In genomic region chr7:37448057-37448636, GRCh38 we compare ENCODE assay signal across 8 cellular contexts. TPM values are rescaled to one million over a fixed set of nuclear protein-coding genes. Genes with fewer than 3 reads are reported as not detected.
DNase-seq lines count a peak whose midpoint lies in the region; ATAC-seq and TF ChIP-seq lines count a peak whose summit lies in the region.

No MANE protein-coding gene starts in this region.

- H3K4me3 ChIP-seq in fibroblast of mammary gland (ENCODE audit: control insufficient read depth, low read depth, low read length), result peak overlapping the region; percentile 30

- H3K27ac Mint-ChIP-seq in activated CD4-positive, alpha-beta T cell treated with anti-CD3 and anti-CD28 coated beads, Interleukin-2, amount 10 ng/mL, durations not matched to agents 7 days and 5 days, result peak overlapping the region; percentile 97
- no peak overlapping the region for H3K27ac Mint-ChIP-seq in neural crest cell (ENCODE audit: unreplicated experiment)

- peaks cover 60% of the 10 kb centered on the region for H3K4me1 Mint-ChIP-seq in activated CD4-positive, alpha-beta T cell treated with anti-CD3 and anti-CD28 coated beads, Interleukin-2, amount 10 ng/mL, durations not matched to agents 7 days and 5 days
- peaks cover 27% of the 10 kb centered on the region for H3K4me1 Mint-ChIP-seq in neural crest cell

- DNase-seq in DMS53 (lab: John Stamatoyannopoulos, UW) (peak; percentile 50), DMS53 treated with DMSO at 0.1 percent for 48 hours (lab: John Stamatoyannopoulos, UW; ENCODE audit: unreplicated experiment) (no peak), fibroblast of mammary gland (ENCODE audit: low read depth) (no peak), neural crest cell (ENCODE audit: low read depth, low spot score) (no peak), NCI-H524 treated with DMSO at 0.1 percent for 48 hours (lab: John Stamatoyannopoulos, UW) (no peak), AG08395 (ENCODE audit: low spot score) (no peak)
- peak; percentile 20 for DNase-seq in activated CD4-positive, alpha-beta T cell treated with anti-CD3 and anti-CD28 coated beads, Interleukin-2, amount 10 ng/mL, durations not matched to agents 7 days and 5 days

- peaks cover 7% of the 10 kb centered on the region for H3K9me3 Mint-ChIP-seq in activated CD4-positive, alpha-beta T cell treated with anti-CD3 and anti-CD28 coated beads, Interleukin-2, amount 10 ng/mL, durations not matched to agents 7 days and 5 days
- no peaks in the 10 kb centered on the region for H3K9me3 Mint-ChIP-seq in neural crest cell

- CTCF ChIA-PET in activated CD4-positive, alpha-beta T cell treated with anti-CD3 and anti-CD28 coated beads, Interleukin-2, amount 10 ng/mL, durations not matched to agents 7 days and 5 days (lab: Charles Lee), result interaction anchor here (0.6 to 3.2 kb wide), 11 partner anchors 9 to 221 kb away, joined by 3 to 13 read pairs (median 4); no protein-coding TSS in a partner anchor

- POLR2A ChIA-PET in activated CD4-positive, alpha-beta T cell treated with anti-CD3 and anti-CD28 coated beads, Interleukin-2, amount 10 ng/mL, durations not matched to agents 7 days and 5 days (lab: Charles Lee), result interaction anchor here (0.6 to 1.7 kb wide), 3 partner anchors 83 to 154 kb away, joined by 3 to 9 read pairs (median 5); no protein-coding TSS in a partner anchor

- TF ChIP-seq CTCF in fibroblast of mammary gland (conservative IDR thresholded peaks at IDR 0.05; ENCODE audit: control insufficient read depth, insufficient read depth, low read depth, low read length) (no peak), neural crest cell (conservative IDR thresholded peaks at IDR 0.05) (no peak)

- peaks cover 31% of the 10 kb centered on the region for H3K36me3 Mint-ChIP-seq in activated CD4-positive, alpha-beta T cell treated with anti-CD3 and anti-CD28 coated beads, Interleukin-2, amount 10 ng/mL, durations not matched to agents 7 days and 5 days (ENCODE audit: low read depth)
- no peaks in the 10 kb centered on the region for H3K36me3 Mint-ChIP-seq in neural crest cell (ENCODE audit: low read depth)

- peak overlapping the region; percentile 91 for H3K4me3 Mint-ChIP-seq in activated CD4-positive, alpha-beta T cell treated with anti-CD3 and anti-CD28 coated beads, Interleukin-2, amount 10 ng/mL, durations not matched to agents 7 days and 5 days
- H3K4me3 Mint-ChIP-seq in neural crest cell, result peak overlapping the region; percentile 90

- H3K27me3 Mint-ChIP-seq in activated CD4-positive, alpha-beta T cell treated with anti-CD3 and anti-CD28 coated beads, Interleukin-2, amount 10 ng/mL, durations not matched to agents 7 days and 5 days, result peaks cover 2% of the 10 kb centered on the region
- peaks cover 41% of the 10 kb centered on the region for H3K27me3 Mint-ChIP-seq in neural crest cell (ENCODE audit: low read depth)

- ATAC-seq in HG03066 (IDR thresholded peaks at IDR 0.05; ENCODE audit: low read depth, unreplicated experiment), result peak; percentile 23

RNA-seq across cellular contexts. Expression of gene ELMO1, which starts 0.5 kb away (rescaled TPM):
- total RNA-seq in activated CD4-positive, alpha-beta T cell treated with anti-CD3 and anti-CD28 coated beads, Interleukin-2, amount 10 ng/mL, durations not matched to agents 7 days and 5 days, result 100 to 1,000 TPM in 1 of 2 experiments, 10 to 100 TPM in 1; 99.8 to 142 TPM
- total RNA-seq in neural crest cell, result 6.8 and 7.4 TPM in 2 replicates

Comparison
In these comparisons a context has a peak if more than half of its experiments do, and no peak if none do; other contexts are left out.
1. DNase-seq: peak in DMS53 (single experiment) and activated CD4-positive, alpha-beta T cell treated with anti-CD3 and anti-CD28 coated beads, Interleukin-2, amount 10 ng/mL, durations not matched to agents 7 days and 5 days (single experiment); none in DMS53 treated with DMSO at 0.1 percent for 48 hours (single experiment), fibroblast of mammary gland (single experiment), neural crest cell (single experiment), NCI-H524 treated with DMSO at 0.1 percent for 48 hours (single experiment) and AG08395 (single experiment).
2. RNA of gene ELMO1, which starts 0.5 kb away (total RNA-seq): 99.8 to 142 TPM in activated CD4-positive, alpha-beta T cell treated with anti-CD3 and anti-CD28 coated beads, Interleukin-2, amount 10 ng/mL, durations not matched to agents 7 days and 5 days; 6.8 to 7.4 TPM in neural crest cell; every median in the first group is over 10 times any median in the second.